Comparison of ENCODE assay signal across 10 cellular contexts in genomic region chrX:107747596-107748161, GRCh38. TPM values are rescaled to one million over a fixed set of nuclear protein-coding genes. Genes with fewer than 3 reads are reported as not detected.
DNase-seq lines count a peak whose midpoint lies in the region; ATAC-seq lines count a peak whose summit lies in the region.
"Had no signal": no experiment of that assay in that cellular context is flagged by ENCODE, and none has a peak within 500 bp of the region (broad histone marks: within the 10 kb centered on the region; RNA-seq: fewer than 3 reads in every experiment).

No MANE protein-coding gene starts in this region.

- no peak for ATAC-seq in HG02571 (IDR thresholded peaks at IDR 0.05; ENCODE audit: unreplicated experiment)
- no peak for ATAC-seq in GM18907 (IDR thresholded peaks at IDR 0.05; ENCODE audit: unreplicated experiment)
- ATAC-seq in HG02938 (IDR thresholded peaks at IDR 0.05; ENCODE audit: unreplicated experiment) = no peak
- ATAC-seq: activated naive CD4-positive, alpha-beta T cell treated with anti-CD3 and anti-CD28 coated beads, Interleukin-2, amount 50 U/mL, for 72 hours had no signal

- DNase-seq in AG08395 (ENCODE audit: low spot score) = peak; percentile 69
- peak; percentile 44 for DNase-seq in NCI-H1694 (lab: John Stamatoyannopoulos, UW)
- DNase-seq in caudate nucleus (lab: John Stamatoyannopoulos, UW) = peak in 13 of 61 donors; percentile 1 to 43 (median 5)
- DNase-seq in medulla oblongata (ENCODE audit: extremely low spot score) = no peak

- H3K9me3 ChIP-seq in mesodermal cell (ENCODE audit: control insufficient read depth, low read length) = no peaks in the 10 kb centered on the region

- peak overlapping the region; percentile 60 for H3K27ac ChIP-seq in caudate nucleus (ENCODE audit: low read depth, low read length)
- H3K27ac ChIP-seq in mesodermal cell (ENCODE audit: low read depth, low read length, severe bottlenecking) = peak overlapping the region; percentile 64

- H3K36me3 ChIP-seq in mesodermal cell (ENCODE audit: control insufficient read depth, insufficient read depth, low read length) = no peaks in the 10 kb centered on the region

- 60% methylated on average over 2 of the region's 3 CpGs; no CpG with 5 or more reads in 1 of the 2 experiments for WGBS in mesodermal cell (ENCODE audit: insufficient coverage in 2 of 2), 2 experiments

- peaks cover 18% of the 10 kb centered on the region for H3K4me1 ChIP-seq in mesodermal cell (ENCODE audit: control insufficient read depth, insufficient read depth, low read length, poor library complexity, severe bottlenecking)

- no peak overlapping the region for H3K4me3 ChIP-seq in mesodermal cell (ENCODE audit: extremely low read depth, insufficient read depth, low read length, poor library complexity, severe bottlenecking)

RNA-seq across cellular contexts. Expression of gene TSC22D3, which starts 27.9 kb away (rescaled TPM):
- 64.3 TPM for polyA plus RNA-seq in mesodermal cell (2013, experiment 1 of 2)
- 45.6 TPM for polyA plus RNA-seq in mesodermal cell (2013, experiment 2 of 2)

RNA-seq across cellular contexts. Expression of gene NCBP2L, which starts 29.9 kb away (rescaled TPM):
- polyA plus RNA-seq in mesodermal cell (2013, experiment 1 of 2) = not detected
- not detected for polyA plus RNA-seq in mesodermal cell (2013, experiment 2 of 2)
- polyA plus RNA-seq: BJ had no signal
